1 cellular context compared by ENCODE assay signal in genomic region chr17:17952691-17953090, GRCh38.
TF ChIP-seq lines count a peak whose summit lies in the region.

No MANE protein-coding gene starts in this region.

TF ChIP-seq in HEK293, 187 proteins besides CTCF, POLR2A, EP300 and RAD21 (continued from another document):
- TF ChIP-seq, protein P1, sequence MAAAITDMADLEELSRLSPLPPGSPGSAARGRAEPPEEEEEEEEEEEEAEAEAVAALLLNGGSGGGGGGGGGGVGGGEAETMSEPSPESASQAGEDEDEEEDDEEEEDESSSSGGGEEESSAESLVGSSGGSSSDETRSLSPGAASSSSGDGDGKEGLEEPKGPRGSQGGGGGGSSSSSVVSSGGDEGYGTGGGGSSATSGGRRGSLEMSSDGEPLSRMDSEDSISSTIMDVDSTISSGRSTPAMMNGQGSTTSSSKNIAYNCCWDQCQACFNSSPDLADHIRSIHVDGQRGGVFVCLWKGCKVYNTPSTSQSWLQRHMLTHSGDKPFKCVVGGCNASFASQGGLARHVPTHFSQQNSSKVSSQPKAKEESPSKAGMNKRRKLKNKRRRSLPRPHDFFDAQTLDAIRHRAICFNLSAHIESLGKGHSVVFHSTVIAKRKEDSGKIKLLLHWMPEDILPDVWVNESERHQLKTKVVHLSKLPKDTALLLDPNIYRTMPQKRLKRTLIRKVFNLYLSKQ (tag by site-specific recombination; IDR thresholded peaks at IDR 0.05; ENCODE audit: borderline replicate concordance): no peak
- TF ChIP-seq ZNF629 (tag by site-specific recombination; IDR thresholded peaks at IDR 0.05) (no peak), ZNF518A (tag by site-specific recombination; conservative IDR thresholded peaks at IDR 0.05; ENCODE audit: low read depth) (no peak), ZNF24 (tag by site-specific recombination; IDR thresholded peaks at IDR 0.05) (no peak), ZNF324 (tag by site-specific recombination; IDR thresholded peaks at IDR 0.05) (no peak), ZNF449 (tag by site-specific recombination; IDR thresholded peaks at IDR 0.05) (no peak), ZNF791 (tag by site-specific recombination; IDR thresholded peaks at IDR 0.05) (no peak), KLF16 (tag by site-specific recombination; IDR thresholded peaks at IDR 0.05) (no peak), ZNF433 (tag by site-specific recombination; IDR thresholded peaks at IDR 0.05; ENCODE audit: low read depth) (no peak), MYNN (tag by site-specific recombination; IDR thresholded peaks at IDR 0.05; ENCODE audit: borderline replicate concordance) (no peak), ZXDB (tag by site-specific recombination; IDR thresholded peaks at IDR 0.05) (no peak), ZFHX2 (tag by site-specific recombination; conservative IDR thresholded peaks at IDR 0.05) (no peak)
TF ChIP-seq in HEK293: peak in this region for 0.
